In genomic region chr15:37015025-37015424, GRCh38 we compare ENCODE assay signal across 11 cellular contexts.
DNase-seq lines count a peak whose midpoint lies in the region; ATAC-seq and TF ChIP-seq lines count a peak whose summit lies in the region.
"Had no signal": no experiment of that assay in that cellular context is flagged by ENCODE, and none has a peak within 500 bp of the region (broad histone marks: within the 10 kb centered on the region; RNA-seq: fewer than 3 reads in every experiment).

No MANE protein-coding gene starts in this region.

- H2BK5ac ChIP-seq in H9 (ENCODE audit: insufficient read length, low read length), result no peak overlapping the region

- H2BK120ac ChIP-seq in H9 (ENCODE audit: low read depth, low read length, poor library complexity, severe bottlenecking), result no peak overlapping the region

- no peak overlapping the region for H3K9ac ChIP-seq in muscle layer of colon (ENCODE audit: low read length)
- H3K9ac ChIP-seq in H9 (ENCODE audit: extremely low read depth, insufficient read length, low read length), result no peak overlapping the region

- H3K36me3 ChIP-seq in Caco-2 (ENCODE audit: control insufficient read depth, insufficient read depth, low read length), result peaks cover 1% of the 10 kb centered on the region; the same call in 1 of the 2 replicates
- peaks cover 12% of the 10 kb centered on the region for H3K36me3 ChIP-seq in ectodermal cell (ENCODE audit: control insufficient read depth, insufficient read depth, low read length)
- H3K36me3 ChIP-seq in muscle layer of colon (ENCODE audit: insufficient read depth, low read length), result no peaks in the 10 kb centered on the region
- no peaks in the 10 kb centered on the region for H3K36me3 ChIP-seq in CD8-positive, alpha-beta memory T cell (ENCODE audit: insufficient read depth, low read length)

- H2BK15ac ChIP-seq in H9 (ENCODE audit: low read depth, low read length), result no peak overlapping the region

- H4K20me1 ChIP-seq in H9 (ENCODE audit: control insufficient read depth, insufficient read depth, insufficient read length), result no peaks in the 10 kb centered on the region

- BruUV-seq in Caco-2 (replicated peaks; lab: Mats Ljungman, UMichigan), result no TSS peak

- no peak overlapping the region for H3K4me2 ChIP-seq in H9 (ENCODE audit: insufficient read depth, insufficient read length, low read length)

- no peak overlapping the region for H2BK20ac ChIP-seq in H9 (ENCODE audit: low read depth, low read length, poor library complexity, severe bottlenecking)

- H3K27ac Mint-ChIP-seq in Caco-2 (ENCODE audit: unreplicated experiment) (peak overlapping the region; percentile 8), H9 (no peak overlapping the region), natural killer cell (no peak overlapping the region)
- no peak overlapping the region for H3K27ac Mint-ChIP-seq in CD8-positive, alpha-beta memory T cell
- H3K27ac Mint-ChIP-seq: activated CD4-positive, alpha-beta T cell treated with anti-CD3 and anti-CD28 coated beads for 36 hours had no signal

- 86 to 87% methylated on average over 9 of the region's 9 CpGs for WGBS in ectodermal cell, 2 experiments
- WGBS in H9 (ENCODE audit: extremely low coverage, insufficient read length, low lambda C conversion rate), result no CpG with 5 or more reads among the region's 9 CpGs

- H3K56ac ChIP-seq in H9 (ENCODE audit: insufficient read length, low read depth, low read length), result no peak overlapping the region

- no peak overlapping the region for H2AK5ac ChIP-seq in H9 (ENCODE audit: insufficient read length, low read length)

- ATAC-seq in HG03354 (IDR thresholded peaks at IDR 0.05; ENCODE audit: poor library complexity, severe bottlenecking, unreplicated experiment) (no peak), natural killer cell (no peak)
- ATAC-seq: activated CD4-positive, alpha-beta T cell treated with anti-CD3 and anti-CD28 coated beads for 36 hours had no signal

- DNase-seq in Caco-2 (peak in 1 of 2 experiments; percentile 8), NAMALWA (ENCODE audit: low spot score) (peak; percentile 76), H9 (no peak), natural killer cell (no peak)
- no peak for DNase-seq in CD8-positive, alpha-beta memory T cell
- DNase-seq: activated CD4-positive, alpha-beta T cell treated with anti-CD3 and anti-CD28 coated beads for 36 hours; cerebellar nuclear complex had no signal

- H3T11ph ChIP-seq in H9 (ENCODE audit: low read length), result no peak overlapping the region

- peak overlapping the region; percentile 45 for H3K27ac ChIP-seq in ectodermal cell (ENCODE audit: insufficient read depth, low read depth, low read length, poor library complexity, severe bottlenecking)
- peak overlapping the region; percentile 64 for H3K27ac ChIP-seq in muscle layer of colon (ENCODE audit: low read depth, low read length)
- no peak overlapping the region for H3K27ac ChIP-seq in H9 (ENCODE audit: insufficient read length, low read depth, low read length)
- no peak overlapping the region for H3K27ac ChIP-seq in CD8-positive, alpha-beta memory T cell (ENCODE audit: low read depth, low read length)
- H3K27ac ChIP-seq: HL-60 had no signal

- no peak overlapping the region for H4K5ac ChIP-seq in H9 (ENCODE audit: insufficient read length, low read depth, low read length)

- no peak overlapping the region for H2BK12ac ChIP-seq in H9 (ENCODE audit: insufficient read length, low read depth, low read length)

- H3K36me3 Mint-ChIP-seq in Caco-2 (ENCODE audit: insufficient read depth, unreplicated experiment) (peaks cover 2% of the 10 kb centered on the region), H9 (ENCODE audit: insufficient read depth in 1 of 3, low read depth in 3 of 3) (peaks cover 0 to 1% (median 0%) of the 10 kb centered on the region in 3 experiments; a peak in 1 of 7 replicates), natural killer cell (no peaks in the 10 kb centered on the region)
- no peaks in the 10 kb centered on the region for H3K36me3 Mint-ChIP-seq in CD8-positive, alpha-beta memory T cell

- intact Hi-C loops in Caco-2 (cut with micrococcal nuclease; ENCODE audit: unreplicated experiment), result loop anchor here (2.0 to 5.0 kb wide), 2 partner anchors 38 to 87 kb away; partner anchors contain the start of gene MEIS2
- intact Hi-C loops in natural killer cell (cut with micrococcal nuclease), result no loop called here

- no peak overlapping the region for H2AFZ ChIP-seq in H9 (ENCODE audit: low read length)

- H4K91ac ChIP-seq in H9 (ENCODE audit: insufficient read length, low read depth, low read length), result no peak overlapping the region

- no peaks in the 10 kb centered on the region for H3K23me2 ChIP-seq in H9 (ENCODE audit: insufficient read length, low read depth, low read length, poor library complexity, severe bottlenecking)

- no peaks in the 10 kb centered on the region for H3K79me1 ChIP-seq in H9 (ENCODE audit: insufficient read depth, low read depth, low read length, poor library complexity, severe bottlenecking)

- no peak overlapping the region for H3K23ac ChIP-seq in H9 (ENCODE audit: insufficient read length, low read depth, low read length)

- H3K79me2 ChIP-seq in H9 (ENCODE audit: insufficient read depth, low read length), result no peaks in the 10 kb centered on the region

- H3K4me3 Mint-ChIP-seq in Caco-2 (ENCODE audit: unreplicated experiment) (no peak overlapping the region), H9 (no peak overlapping the region), natural killer cell (no peak overlapping the region)
- no peak overlapping the region for H3K4me3 Mint-ChIP-seq in CD8-positive, alpha-beta memory T cell
- H3K4me3 Mint-ChIP-seq: activated CD4-positive, alpha-beta T cell treated with anti-CD3 and anti-CD28 coated beads for 36 hours had no signal

- H3K9me3 Mint-ChIP-seq in Caco-2 (ENCODE audit: unreplicated experiment), result no peaks in the 10 kb centered on the region
- H3K9me3 Mint-ChIP-seq in H9, result no peaks in the 10 kb centered on the region; a peak in 1 of 5 replicates
- peaks cover 0 to 6% (median 1%) of the 10 kb centered on the region in 5 donors for H3K9me3 Mint-ChIP-seq in CD8-positive, alpha-beta memory T cell
- H3K9me3 Mint-ChIP-seq in natural killer cell, result peaks cover 7 to 9% of the 10 kb centered on the region in 2 donors

- no peak overlapping the region for H3K18ac ChIP-seq in H9 (ENCODE audit: insufficient read length, low read depth, low read length)

- H3K4ac ChIP-seq in H9 (ENCODE audit: low read depth, low read length), result no peak overlapping the region

- TF ChIP-seq CTCF in Caco-2 (IDR thresholded peaks at IDR 0.05; ENCODE audit: insufficient read depth in 1 of 2, low read depth in 1 of 2, low read length in 1 of 2, severe bottlenecking in 1 of 2, unreplicated experiment in 1 of 2) (no peak), H9 (conservative IDR thresholded peaks at IDR 0.05) (no peak), natural killer cell (IDR thresholded peaks at IDR 0.05) (no peak)

- no peak overlapping the region for H3K4me3 ChIP-seq in Caco-2 (ENCODE audit: low read depth, low read length)
- H3K4me3 ChIP-seq in ectodermal cell (ENCODE audit: insufficient read depth, low read depth, low read length), result no peak overlapping the region
- H3K4me3 ChIP-seq in muscle layer of colon (ENCODE audit: low read depth in 1 of 2, low read length in 2 of 2), result peak overlapping the region in 1 of 2 donors; percentile 16
- H3K4me3 ChIP-seq in CD8-positive, alpha-beta memory T cell (ENCODE audit: low read length), result no peak overlapping the region

- H3K4me1 ChIP-seq in Caco-2 (peaks cover 46% of the 10 kb centered on the region), ectodermal cell (ENCODE audit: control insufficient read depth, insufficient read depth, low read length) (peaks cover 23% of the 10 kb centered on the region), muscle layer of colon (ENCODE audit: insufficient read depth, low read length) (peaks cover 55% of the 10 kb centered on the region), H9 (ENCODE audit: insufficient read depth, low read length) (no peaks in the 10 kb centered on the region)
- H3K4me1 ChIP-seq in CD8-positive, alpha-beta memory T cell (ENCODE audit: insufficient read depth, low read length), result no peaks in the 10 kb centered on the region

- POLR2A ChIA-PET in Caco-2 (lab: Charles Lee), result no interaction called here
- POLR2A ChIA-PET in CD8-positive, alpha-beta memory T cell (lab: Charles Lee), result no interaction called here

- H3K14ac ChIP-seq in H9 (ENCODE audit: insufficient read depth, low read length), result no peak overlapping the region

- no peak overlapping the region for H4K8ac ChIP-seq in H9 (replicated peaks; ENCODE audit: insufficient read length, low read depth, low read length)

- CTCF ChIA-PET in Caco-2 (lab: Charles Lee), result interaction anchor here (0.7 kb wide), 1 partner anchor 230 kb away, joined by 3 read pairs; no protein-coding TSS in a partner anchor
- CTCF ChIA-PET in CD8-positive, alpha-beta memory T cell (lab: Charles Lee), result no interaction called here

- H3K27me3 Mint-ChIP-seq in Caco-2 (ENCODE audit: insufficient read depth, unreplicated experiment), result no peaks in the 10 kb centered on the region
- no peaks in the 10 kb centered on the region for H3K27me3 Mint-ChIP-seq in H9 (ENCODE audit: low read depth)
- H3K27me3 Mint-ChIP-seq in CD8-positive, alpha-beta memory T cell, result peaks cover 0 to 3% of the 10 kb centered on the region in 2 donors
- H3K27me3 Mint-ChIP-seq in natural killer cell (ENCODE audit: low read depth in 2 of 2), result no peaks in the 10 kb centered on the region

- H3K27me3 ChIP-seq in Caco-2 (replicated peaks; ENCODE audit: control insufficient read depth, insufficient read depth, low read length) (no peaks in the 10 kb centered on the region), ectodermal cell (ENCODE audit: control insufficient read depth, insufficient read depth, low read length, poor library complexity, severe bottlenecking) (no peaks in the 10 kb centered on the region), muscle layer of colon (ENCODE audit: control insufficient read depth in 1 of 2, insufficient read depth in 2 of 2, low read length in 2 of 2) (no peaks in the 10 kb centered on the region), H9 (ENCODE audit: insufficient read depth, low read length) (no peaks in the 10 kb centered on the region)
- H3K27me3 ChIP-seq in CD8-positive, alpha-beta memory T cell (ENCODE audit: insufficient read depth, low read length, poor library complexity, severe bottlenecking), result no peaks in the 10 kb centered on the region

- H3K9me3 ChIP-seq in Caco-2, result no peaks in the 10 kb centered on the region
- no peaks in the 10 kb centered on the region for H3K9me3 ChIP-seq in ectodermal cell (ENCODE audit: control insufficient read depth, low read length)
- no peaks in the 10 kb centered on the region for H3K9me3 ChIP-seq in muscle layer of colon (ENCODE audit: low read length)
- no peaks in the 10 kb centered on the region for H3K9me3 ChIP-seq in H9 (ENCODE audit: control insufficient read depth, low read depth, low read length)
- no peaks in the 10 kb centered on the region for H3K9me3 ChIP-seq in CD8-positive, alpha-beta memory T cell (ENCODE audit: low read length)

- H3K4me1 Mint-ChIP-seq in Caco-2 (ENCODE audit: low read depth, unreplicated experiment) (peaks cover 16% of the 10 kb centered on the region), H9 (peaks cover 23 to 25% of the 10 kb centered on the region in 2 experiments), natural killer cell (no peaks in the 10 kb centered on the region)
- no peaks in the 10 kb centered on the region for H3K4me1 Mint-ChIP-seq in CD8-positive, alpha-beta memory T cell
- H3K4me1 Mint-ChIP-seq: activated CD4-positive, alpha-beta T cell treated with anti-CD3 and anti-CD28 coated beads for 36 hours had no signal

Comparison
In these comparisons a context has a peak if more than half of its experiments do, and no peak if none do; other contexts are left out.
1. H3K27ac ChIP-seq: peak in ectodermal cell (single experiment) and muscle layer of colon (single experiment); none in H9 (single experiment) and CD8-positive, alpha-beta memory T cell (single experiment).